2 cellular contexts compared by ENCODE assay signal in genomic region chr19:46413262-46414031, GRCh38.
TF ChIP-seq lines count a peak whose summit lies in the region.

CCDC8 (minus strand) TSS chr19:46413564; CDS start chr19:46412810, 754 bp downstream.

TF ChIP-seq in HEK293, 187 proteins besides CTCF, POLR2A, EP300 and RAD21 (continued from another document and continues in another):
- TF ChIP-seq PRDM1 (tag by site-specific recombination; IDR thresholded peaks at IDR 0.05) (no peak), ZBTB21 (tag by site-specific recombination; IDR thresholded peaks at IDR 0.05) (no peak), BCL6B (tag by site-specific recombination; IDR thresholded peaks at IDR 0.05) (peak; percentile 72), ZNF2 (tag by site-specific recombination; IDR thresholded peaks at IDR 0.05) (0 out of 2 replicates have a peak, but pooled peaks have one; percentile 25), ZBTB7A (tag by site-specific recombination; IDR thresholded peaks at IDR 0.05; ENCODE audit: low read depth) (no peak), ZBTB20 (tag by site-specific recombination; IDR thresholded peaks at IDR 0.05) (peak; percentile 43), SP7 (tag by site-specific recombination; IDR thresholded peaks at IDR 0.05) (peak; percentile 85), ZBTB8A (tag by site-specific recombination; IDR thresholded peaks at IDR 0.05) (peak; percentile 72), ZSCAN18 (tag by site-specific recombination; IDR thresholded peaks at IDR 0.05) (no peak), MYNN (tag by site-specific recombination; IDR thresholded peaks at IDR 0.05; ENCODE audit: borderline replicate concordance) (no peak), ZNF701 (tag by site-specific recombination; IDR thresholded peaks at IDR 0.05) (no peak), ZNF311 (tag by site-specific recombination; IDR thresholded peaks at IDR 0.05; ENCODE audit: borderline replicate concordance) (no peak), BCL11B (tag by site-specific recombination; IDR thresholded peaks at IDR 0.05; ENCODE audit: low read depth) (peak; percentile 56; the same call in 1 of the 2 replicates), GLI2 (tag by site-specific recombination; IDR thresholded peaks at IDR 0.05; ENCODE audit: borderline replicate concordance, low read depth) (no peak), HIC1 (tag by site-specific recombination; IDR thresholded peaks at IDR 0.05) (peak; percentile 80), ZNF398 (tag by site-specific recombination; IDR thresholded peaks at IDR 0.05) (peak; percentile 57), SP3 (tag by site-specific recombination; IDR thresholded peaks at IDR 0.05) (peak; percentile 96), ZSCAN4 (tag by site-specific recombination; IDR thresholded peaks at IDR 0.05) (no peak), IKZF3 (tag by site-specific recombination; IDR thresholded peaks at IDR 0.05) (peak; percentile 91), OSR2 (tag by site-specific recombination; IDR thresholded peaks at IDR 0.05) (no peak), ZNF610 (tag by site-specific recombination; IDR thresholded peaks at IDR 0.05; ENCODE audit: borderline replicate concordance) (no peak; the same call in 1 of the 2 replicates), ZIC2 (tag by site-specific recombination; IDR thresholded peaks at IDR 0.05) (peak; percentile 67), ZNF626 (tag by site-specific recombination; IDR thresholded peaks at IDR 0.05) (no peak), ZNF138 (tag by site-specific recombination; IDR thresholded peaks at IDR 0.05; ENCODE audit: borderline replicate concordance) (no peak), ZSCAN30 (tag by site-specific recombination; IDR thresholded peaks at IDR 0.05) (peak; percentile 83)

TF ChIP-seq in K562, 482 proteins besides CTCF, POLR2A, EP300 and RAD21 (continued from another document and continues in another):
- TF ChIP-seq ZBTB40 (IDR thresholded peaks at IDR 0.05) = peak; percentile 70
- no peak for TF ChIP-seq ZBTB40 (CRISPR knock-in tag; IDR thresholded peaks at IDR 0.05)
- TF ChIP-seq ZFP91 (CRISPR knock-in tag; IDR thresholded peaks at IDR 0.05) = no peak
- no peak for TF ChIP-seq ZBTB5 (IDR thresholded peaks at IDR 0.05)
- TF ChIP-seq ELF4 (CRISPR knock-in tag; IDR thresholded peaks at IDR 0.05) = 0 out of 2 replicates have a peak, but pooled peaks have one; percentile 56
- TF ChIP-seq ELK3 (CRISPR knock-in tag; IDR thresholded peaks at IDR 0.05) = no peak
- TF ChIP-seq PCBP1 (IDR thresholded peaks at IDR 0.05; ENCODE audit: low read depth, low read length, poor library complexity, severe bottlenecking) = peak; percentile 67
- peak; percentile 26; the same call in 1 of the 2 replicates for TF ChIP-seq GMEB1 (CRISPR knock-in tag; IDR thresholded peaks at IDR 0.05)
- peak; percentile 60; the same call in 1 of the 2 replicates for TF ChIP-seq MYNN (IDR thresholded peaks at IDR 0.05)
- no peak for TF ChIP-seq MYNN (CRISPR knock-in tag; IDR thresholded peaks at IDR 0.05)
- peak; percentile 97 for TF ChIP-seq TBP (optimal IDR thresholded peaks at IDR 0.05; ENCODE audit: low read depth, low read length)
- peak; percentile 56 for TF ChIP-seq ZFP36 (IDR thresholded peaks at IDR 0.05; ENCODE audit: low read depth, low read length, partially characterized antibody)
- TF ChIP-seq NKRF (IDR thresholded peaks at IDR 0.05; ENCODE audit: borderline replicate concordance) = peak; percentile 8; the same call in 1 of the 2 replicates
- TF ChIP-seq NR2C2 (CRISPR knock-in tag; IDR thresholded peaks at IDR 0.05) = 0 out of 2 replicates have a peak, but pooled peaks have one; percentile 34
- TF ChIP-seq NR2C2 (tag; IDR thresholded peaks at IDR 0.05) = peak; percentile 67
- no peak for TF ChIP-seq HMBOX1 (IDR thresholded peaks at IDR 0.05)
- no peak for TF ChIP-seq ELK1 (CRISPR knock-in tag; IDR thresholded peaks at IDR 0.05)
- TF ChIP-seq ZNF347 (CRISPR knock-in tag; IDR thresholded peaks at IDR 0.05; ENCODE audit: low read depth) = no peak
- TF ChIP-seq SP1 (CRISPR knock-in tag; IDR thresholded peaks at IDR 0.05) = peak; percentile 96
- TF ChIP-seq ZNF41 (CRISPR knock-in tag; conservative IDR thresholded peaks at IDR 0.05) = 0 out of 2 replicates have a peak, but pooled peaks have one; percentile 22
- TF ChIP-seq PTRF (tag; IDR thresholded peaks at IDR 0.05) = no peak
- TF ChIP-seq ILF3 (IDR thresholded peaks at IDR 0.05; ENCODE audit: borderline replicate concordance) = no peak
